2 cellular contexts compared by ENCODE assay signal in genomic region chr5:116130976-116131375, GRCh38.
TF ChIP-seq lines count a peak whose summit lies in the region.

No MANE protein-coding gene starts in this region.

TF ChIP-seq in IMR-90, 13 proteins besides CTCF, POLR2A, EP300 and RAD21:
- TF ChIP-seq FOS (IDR thresholded peaks at IDR 0.05; ENCODE audit: low read depth, low read length) (no peak), USF2 (IDR thresholded peaks at IDR 0.05; ENCODE audit: low read depth, low read length) (no peak), RCOR1 (IDR thresholded peaks at IDR 0.05; ENCODE audit: insufficient replicate concordance, low read length) (no peak), RFX5 (IDR thresholded peaks at IDR 0.05; ENCODE audit: low read depth, low read length) (no peak), NFE2L2 (IDR thresholded peaks at IDR 0.05; ENCODE audit: low read depth, low read length) (no peak), SMC3 (IDR thresholded peaks at IDR 0.05; ENCODE audit: low read depth, low read length) (no peak), ELK1 (IDR thresholded peaks at IDR 0.05; ENCODE audit: borderline replicate concordance, low read depth, low read length) (no peak), MAZ (IDR thresholded peaks at IDR 0.05; ENCODE audit: borderline replicate concordance, low read depth, low read length) (no peak), MAFK (IDR thresholded peaks at IDR 0.05; ENCODE audit: low read depth, low read length) (no peak), MXI1 (IDR thresholded peaks at IDR 0.05; ENCODE audit: borderline replicate concordance, low read depth, low read length) (no peak), CHD1 (IDR thresholded peaks at IDR 0.05; ENCODE audit: low read depth, low read length) (no peak), BHLHE40 (IDR thresholded peaks at IDR 0.05; ENCODE audit: low read depth, low read length) (no peak), CEBPB (IDR thresholded peaks at IDR 0.05; ENCODE audit: low read depth, low read length) (no peak)

TF ChIP-seq in K562, 482 proteins besides CTCF, POLR2A, EP300 and RAD21:
- TF ChIP-seq ILF3 (IDR thresholded peaks at IDR 0.05; ENCODE audit: borderline replicate concordance) (no peak), RBM25 (IDR thresholded peaks at IDR 0.05; ENCODE audit: low read depth, low read length, severe bottlenecking) (peak; percentile 69), U2AF1 (optimal IDR thresholded peaks at IDR 0.05; ENCODE audit: low read depth, low read length) (no peak), BCOR (IDR thresholded peaks at IDR 0.05) (0 out of 2 replicates have a peak, but pooled peaks have one; percentile 9)
